Comparison of ENCODE assay signal across 20 cellular contexts in genomic region chr1:85054664-85055063, GRCh38. TPM values are rescaled to one million over a fixed set of nuclear protein-coding genes. Genes with fewer than 3 reads are reported as not detected.
DNase-seq lines count a peak whose midpoint lies in the region; ATAC-seq and TF ChIP-seq lines count a peak whose summit lies in the region.
"Had no signal": no experiment of that assay in that cellular context is flagged by ENCODE, and none has a peak within 500 bp of the region (broad histone marks: within the 10 kb centered on the region; RNA-seq: fewer than 3 reads in every experiment).

No MANE protein-coding gene starts in this region.

- H3K36me3 ChIP-seq in HEK293 (ENCODE audit: control insufficient read depth in 2 of 2, insufficient read depth in 1 of 2, low read length in 2 of 2) (no peaks in the 10 kb centered on the region), neural progenitor cell (no peaks in the 10 kb centered on the region)

- POLR2A ChIA-PET in HEK293 (lab: Yijun Ruan, JAX) = no interaction called here
- POLR2A ChIA-PET in WTC11 (lab: Charles Lee) = no interaction called here

- H3K4me1 Mint-ChIP-seq in WTC11 (peaks cover 9% of the 10 kb centered on the region), neural progenitor cell (no peaks in the 10 kb centered on the region)

- DNase-seq in NCI-H524 (lab: John Stamatoyannopoulos, UW) = peak; percentile 19 to 45
- no peak for DNase-seq in NCI-H524 treated with DMSO at 0.1 percent for 48 hours (lab: John Stamatoyannopoulos, UW)
- DNase-seq in WTC11 (ENCODE audit: low spot score) = no peak
- DNase-seq in neural progenitor cell (ENCODE audit: low spot score) = peak; percentile 14
- no peak for DNase-seq in A172 (ENCODE audit: low spot score)
- DNase-seq: C1 segment of cervical spinal cord; Calu3; CD4-positive, alpha-beta memory T cell; COR-L47; DMS153; DND-41; H9; HFFc6 had no signal

- H3K4me3 ChIP-seq in HEK293 (ENCODE audit: low read depth, low read length) (no peak overlapping the region), neural progenitor cell (no peak overlapping the region)
- H3K4me3 ChIP-seq: A549, GM23338 had no signal

- ATAC-seq in WTC11 = peak; percentile 36
- no peak for ATAC-seq in HG02981 (IDR thresholded peaks at IDR 0.05; ENCODE audit: unreplicated experiment)
- no peak for ATAC-seq in GM18858 (IDR thresholded peaks at IDR 0.05; ENCODE audit: unreplicated experiment)
- ATAC-seq: A549, GM23338, HCT116 had no signal

- no peak overlapping the region for H2AFZ ChIP-seq in neural progenitor cell (replicated peaks)
- H2AFZ ChIP-seq: GM23338 had no signal

- H3K27ac Mint-ChIP-seq in WTC11 (no peak overlapping the region), neural progenitor cell (no peak overlapping the region)
- H3K27ac Mint-ChIP-seq: CD4-positive, alpha-beta memory T cell; GM23338; H9; HFFc6 had no signal

- H4K20me1 ChIP-seq in neural progenitor cell (ENCODE audit: low read depth) = no peaks in the 10 kb centered on the region

- H3K36me3 Mint-ChIP-seq in WTC11 = no peaks in the 10 kb centered on the region
- H3K36me3 Mint-ChIP-seq in neural progenitor cell = no peaks in the 10 kb centered on the region
- H3K36me3 Mint-ChIP-seq: CD4-positive, alpha-beta memory T cell had no signal

- H3K27ac ChIP-seq in HEK293 (ENCODE audit: extremely low read depth, low read depth, low read length) (no peak overlapping the region), neural progenitor cell (no peak overlapping the region)
- H3K27ac ChIP-seq: 22Rv1, A549 had no signal

- peaks cover 11% of the 10 kb centered on the region for H3K27me3 Mint-ChIP-seq in WTC11 (ENCODE audit: low read depth)
- peaks cover 21% of the 10 kb centered on the region for H3K27me3 Mint-ChIP-seq in neural progenitor cell (ENCODE audit: insufficient read depth, low read depth)

- H3K9ac ChIP-seq in neural progenitor cell = no peak overlapping the region

- H3K9me3 Mint-ChIP-seq in WTC11 (no peaks in the 10 kb centered on the region), neural progenitor cell (no peaks in the 10 kb centered on the region)
- H3K9me3 Mint-ChIP-seq: CD4-positive, alpha-beta memory T cell; GM23338; H9; HFFc6 had no signal

- CTCF ChIA-PET in HEK293 (lab: Yijun Ruan, JAX) (interaction anchor here (1.8 kb wide), 1 partner anchor 110 kb away, joined by 4 read pairs; no protein-coding TSS in a partner anchor), WTC11 (lab: Charles Lee) (no interaction called here)

- H3K79me2 ChIP-seq in neural progenitor cell (ENCODE audit: low read depth) = no peaks in the 10 kb centered on the region

- H3F3A ChIP-seq in neural progenitor cell (ENCODE audit: low read depth) = no peaks in the 10 kb centered on the region

- H3K4me1 ChIP-seq in HEK293 (ENCODE audit: control insufficient read depth, insufficient read depth, low read length) (peaks cover 3% of the 10 kb centered on the region), neural progenitor cell (no peaks in the 10 kb centered on the region)
- H3K4me1 ChIP-seq: A549 had no signal

- H3K4me2 ChIP-seq in neural progenitor cell = no peak overlapping the region
- H3K4me2 ChIP-seq: A549, GM23338 had no signal

- H3K9me3 ChIP-seq in HEK293 (ENCODE audit: control insufficient read depth, insufficient read depth, low read depth, low read length) (no peaks in the 10 kb centered on the region), neural progenitor cell (ENCODE audit: low read depth) (no peaks in the 10 kb centered on the region)
- H3K9me3 ChIP-seq: A549 had no signal

- H3K27me3 ChIP-seq in neural progenitor cell = peaks cover 24% of the 10 kb centered on the region

- TF ChIP-seq CTCF in HEK293 (tag by site-specific recombination; IDR thresholded peaks at IDR 0.05) (no peak), WTC11 (IDR thresholded peaks at IDR 0.05) (no peak), neural progenitor cell (IDR thresholded peaks at IDR 0.05) (no peak)

- H3K4me3 Mint-ChIP-seq in WTC11 (no peak overlapping the region), neural progenitor cell (no peak overlapping the region)
- H3K4me3 Mint-ChIP-seq: CD4-positive, alpha-beta memory T cell; GM23338; H9; HFFc6 had no signal

TF ChIP-seq in HEK293, 187 proteins besides CTCF, POLR2A, EP300 and RAD21:
- TF ChIP-seq EGR2 (tag by site-specific recombination; IDR thresholded peaks at IDR 0.05; ENCODE audit: low read depth) (peak; percentile 91), MZF1 (tag by site-specific recombination; IDR thresholded peaks at IDR 0.05; ENCODE audit: borderline replicate concordance) (peak; percentile 90), GLIS1 (tag by site-specific recombination; IDR thresholded peaks at IDR 0.05) (peak; percentile 70), ZSCAN23 (tag by site-specific recombination; IDR thresholded peaks at IDR 0.05) (no peak), KLF1 (tag by site-specific recombination; IDR thresholded peaks at IDR 0.05) (no peak), ZFHX2 (tag by site-specific recombination; conservative IDR thresholded peaks at IDR 0.05) (peak; percentile 93), ZNF23 (tag by site-specific recombination; IDR thresholded peaks at IDR 0.05; ENCODE audit: borderline replicate concordance) (no peak)

TF ChIP-seq in WTC11, 78 proteins besides CTCF, POLR2A, EP300 and RAD21:
- TF ChIP-seq ETV6 (CRISPR knock-in tag; IDR thresholded peaks at IDR 0.05) (no peak), SOX15 (CRISPR knock-in tag; IDR thresholded peaks at IDR 0.05) (no peak), NFYB (CRISPR knock-in tag; conservative IDR thresholded peaks at IDR 0.05; ENCODE audit: low read depth) (no peak), HMGXB4 (CRISPR knock-in tag; IDR thresholded peaks at IDR 0.05) (no peak)

RNA-seq across cellular contexts. Expression of gene MCOLN3, which starts 6.4 kb away (rescaled TPM):
- total RNA-seq in WTC11 (2021) (3.5 to 6.4 TPM (median 3.8 TPM) in 3 replicates), neural progenitor cell (ENCODE audit: low replicate concordance) (0.47 and 0.65 TPM in 2 replicates)
- 19.3 and 22.4 TPM in 2 replicates for total RNA-seq in A172 (2014; rRNA removed; shearing (Covaris generic))

RNA-seq across cellular contexts. Expression of gene MCOLN2, which starts 57.8 kb away (rescaled TPM):
- total RNA-seq in WTC11 (2021) (3.8 to 5.4 TPM (median 4.8 TPM) in 3 replicates), neural progenitor cell (ENCODE audit: low replicate concordance) (0.11 and 0.59 TPM in 2 replicates)
- total RNA-seq in A172 (2014; rRNA removed; shearing (Covaris generic)) = 3.9 and 6.9 TPM in 2 replicates

Comparison
In these comparisons a context has a peak if more than half of its experiments do, and no peak if none do; other contexts are left out.
1. DNase-seq: peak in NCI-H524 (2 of 2) and neural progenitor cell (single experiment); none in NCI-H524 treated with DMSO at 0.1 percent for 48 hours (single experiment), WTC11 (single experiment) and A172 (single experiment).